13 cellular contexts compared by ENCODE assay signal in the genomic region with DNA sequence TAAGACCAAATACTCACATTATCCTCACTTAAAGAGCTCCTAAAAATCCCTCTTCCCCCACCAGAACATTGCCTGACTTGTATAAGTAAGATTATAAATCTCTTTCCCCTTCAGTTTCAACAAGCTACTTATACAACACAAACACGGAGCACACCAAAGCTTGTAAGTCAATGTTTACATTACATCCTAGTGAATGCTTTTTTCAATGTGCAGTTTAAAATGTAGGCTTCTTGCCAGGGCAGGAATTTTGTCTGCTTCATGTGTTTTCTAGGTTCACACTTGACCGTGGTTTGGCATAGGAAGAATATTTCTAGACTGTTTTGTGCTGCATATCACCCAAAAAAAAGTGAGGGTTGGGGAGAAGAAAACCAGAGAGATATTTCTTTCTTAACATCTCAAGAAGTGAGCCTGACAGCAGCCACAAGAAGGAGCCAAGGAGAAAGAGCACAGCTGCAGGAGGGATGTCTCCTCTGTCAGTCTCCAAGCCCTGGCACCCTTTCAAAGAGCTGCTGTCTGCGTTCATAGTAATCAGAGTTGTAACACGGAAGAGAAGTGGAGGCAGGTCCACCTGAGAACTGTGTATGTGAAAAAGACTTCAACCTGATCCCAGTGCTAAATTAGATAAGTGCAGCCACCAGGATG.
A peak's percentile ranks its signal among the peaks of the same experiment; 100 is the strongest.
DNase-seq lines count a peak whose midpoint lies in the region; ATAC-seq, FAIRE-seq and TF ChIP-seq lines count a peak whose summit lies in the region.
"Had no signal": no experiment of that assay in that cellular context is flagged by ENCODE, and none has a peak within 500 bp of the region (broad histone marks: within the 10 kb centered on the region; RNA-seq: fewer than 3 reads in every experiment).

No MANE protein-coding gene starts in this region.

- no peak overlapping the region for H3K27ac ChIP-seq in PC-3 (ENCODE audit: low read length)
- no peak overlapping the region for H3K27ac ChIP-seq in HepG2 (ENCODE audit: extremely low read length, insufficient read depth, low read length)

- intact Hi-C loops in PC-3 (cut with micrococcal nuclease) (no loop called here), HepG2 (cut with micrococcal nuclease; ENCODE audit: unreplicated experiment) (no loop called here)

- H3K27me3 ChIP-seq in BJ (ENCODE audit: control insufficient read depth, insufficient read depth, low read length) (no peaks in the 10 kb centered on the region), PC-3 (ENCODE audit: low read length) (no peaks in the 10 kb centered on the region), HepG2 (ENCODE audit: control insufficient read depth in 1 of 2, insufficient read depth in 2 of 2, low read length in 2 of 2) (no peaks in the 10 kb centered on the region), BE2C (no peaks in the 10 kb centered on the region)

- DNase-seq in BJ (ENCODE audit: low read depth) = no peak
- DNase-seq in HEK293T (ENCODE audit: extremely low spot score) = peak; percentile 7
- DNase-seq in PC-3 = peak; percentile 49
- peak; percentile 13 for DNase-seq in HepG2 (ENCODE audit: low spot score)
- no peak for DNase-seq in activated effector memory CD4-positive, alpha-beta T cell treated with Interleukin-2 at 50 U/mL for 16 hours
- no peak for DNase-seq in BE2C
- DNase-seq: activated naive CD8-positive, alpha-beta T cell treated with anti-CD3 and anti-CD28 coated beads, Interleukin-2, amount 10 ng/mL, durations not matched to agents 7 days and 5 days; Calu3; stimulated activated CD4-positive, alpha-beta T cell treated with anti-CD3 and anti-CD28 coated beads, Interleukin-4, amount 100 ng/mL, for 1 hour; T-helper 2 cell had no signal

- 0 out of 2 replicates have a peak overlapping the region, but pooled peaks have one; percentile 17 for H3K4me2 ChIP-seq in PC-3 (ENCODE audit: low read length)
- no peak overlapping the region for H3K4me2 ChIP-seq in HepG2 (ENCODE audit: low read depth, low read length)

- peak overlapping the region; percentile 43 for H2AFZ ChIP-seq in PC-3 (ENCODE audit: low read length)
- no peak overlapping the region for H2AFZ ChIP-seq in HepG2 (ENCODE audit: low read length)

- WGBS in HepG2 (ENCODE audit: low lambda C conversion rate) = 0% methylated on average over 4 of the region's 4 CpGs

- H3K9me3 ChIP-seq in PC-3 (ENCODE audit: low read length) (no peaks in the 10 kb centered on the region), HepG2 (ENCODE audit: low read length) (no peaks in the 10 kb centered on the region), BE2C (no peaks in the 10 kb centered on the region)

- ATAC-seq in PC-3 (peak; percentile 51), HepG2 (no peak), GM21529 (IDR thresholded peaks at IDR 0.05; ENCODE audit: unreplicated experiment) (no peak), GM21528 (IDR thresholded peaks at IDR 0.05; ENCODE audit: low FRiP score, unreplicated experiment) (no peak)
- ATAC-seq: K562 had no signal

- FAIRE-seq in HepG2 (lab: Jason Lieb, UNC) = no peak
- FAIRE-seq: K562 had no signal

- no peak for TF ChIP-seq RAD21 in HepG2 (CRISPR knock-in tag; IDR thresholded peaks at IDR 0.05)

- no peaks in the 10 kb centered on the region for H3F3A ChIP-seq in PC-3 (ENCODE audit: low read length, unreplicated experiment)

- H3K4me1 ChIP-seq in PC-3 (ENCODE audit: insufficient read depth, low read length) (peaks cover 10% of the 10 kb centered on the region), HepG2 (ENCODE audit: insufficient read depth, low read length) (0 out of 2 replicates have a peak, but pooled peaks cover 5% of the 10 kb centered on the region), BE2C (peaks cover 3% of the 10 kb centered on the region; the same call in 1 of the 2 replicates)

- H3K9ac ChIP-seq in PC-3 (ENCODE audit: low read length) (no peak overlapping the region), HepG2 (ENCODE audit: insufficient read depth, low read depth, low read length) (no peak overlapping the region)

- H4K20me1 ChIP-seq in PC-3 (ENCODE audit: low read length) = no peaks in the 10 kb centered on the region
- no peaks in the 10 kb centered on the region for H4K20me1 ChIP-seq in HepG2 (ENCODE audit: insufficient read depth, low read length)

- no TSS peak for BruUV-seq in PC-3 (replicated peaks; lab: Mats Ljungman, UMichigan)
- BruUV-seq in HepG2 (replicated peaks; lab: Mats Ljungman, UMichigan) = no TSS peak

- no peak for TF ChIP-seq POLR2A in HepG2 (IDR thresholded peaks at IDR 0.05; ENCODE audit: insufficient read depth in 1 of 2, low read depth in 2 of 2, low read length in 2 of 2)

- in situ Hi-C loops in HepG2 (cut with HindIII; ENCODE audit: extremely low pct_ligation_motif_present, low pct_unique_long_range_greater_than_20kb) = no loop called here

- TF ChIP-seq CTCF in BJ (IDR thresholded peaks at IDR 0.05; ENCODE audit: insufficient read depth, low read depth, low read length) = 0 out of 2 replicates have a peak, but pooled peaks have one; percentile 11
- no peak for TF ChIP-seq CTCF in PC-3 (conservative IDR thresholded peaks at IDR 0.05; ENCODE audit: low read depth, low read length)
- TF ChIP-seq CTCF in HepG2 (CRISPR knock-in tag; IDR thresholded peaks at IDR 0.05) = no peak
- TF ChIP-seq CTCF in BE2C (IDR thresholded peaks at IDR 0.05; ENCODE audit: low read depth, low read length) = no peak

- H3K4me3 ChIP-seq in BJ (ENCODE audit: low read depth, low read length) = no peak overlapping the region
- no peak overlapping the region for H3K4me3 ChIP-seq in PC-3 (ENCODE audit: low read length)
- no peak overlapping the region for H3K4me3 ChIP-seq in HepG2 (replicated peaks in 1 of 3; ENCODE audit: insufficient read depth in 1 of 3, low read depth in 2 of 3, low read length in 3 of 3)
- H3K4me3 ChIP-seq in BE2C (ENCODE audit: low read depth, low read length) = no peak overlapping the region
- H3K4me3 ChIP-seq: K562 had no signal

- POLR2A ChIA-PET in BJ (lab: Charles Lee) = no interaction called here
- POLR2A ChIA-PET in HEK293T (lab: Yijun Ruan, JAX) = no interaction called here
- POLR2A ChIA-PET in PC-3 (lab: Charles Lee; ENCODE audit: unreplicated experiment) = interaction anchor here (0.6 kb wide), 1 partner anchor 492 kb away, joined by 3 read pairs; no protein-coding TSS in a partner anchor
- POLR2A ChIA-PET in HepG2 (lab: Yijun Ruan, JAX) = no interaction called here

- TF ChIP-seq EP300 in HepG2 (IDR thresholded peaks at IDR 0.05; ENCODE audit: low read depth in 2 of 2, low read length in 2 of 2) = no peak
- TF ChIP-seq EP300 in HepG2 (CRISPR knock-in tag; IDR thresholded peaks at IDR 0.05; ENCODE audit: borderline replicate concordance) = no peak

- no peaks in the 10 kb centered on the region for H3K9me2 ChIP-seq in PC-3 (replicated peaks; ENCODE audit: low read length)

- no peaks in the 10 kb centered on the region for H3K36me3 ChIP-seq in BJ (ENCODE audit: control insufficient read depth, insufficient read depth, low read length)
- H3K36me3 ChIP-seq in PC-3 (ENCODE audit: low read depth, low read length) = no peaks in the 10 kb centered on the region
- no peaks in the 10 kb centered on the region for H3K36me3 ChIP-seq in HepG2 (replicated peaks in 1 of 2; ENCODE audit: control insufficient read depth in 1 of 2, insufficient read depth in 2 of 2, low read length in 2 of 2)
- H3K36me3 ChIP-seq in BE2C = no peaks in the 10 kb centered on the region

- CTCF ChIA-PET in BJ (lab: Yijun Ruan, JAX) (interaction anchor here (0.9 to 1.9 kb wide), 3 partner anchors 9 to 14 kb away, joined by 3 to 6 read pairs (median 5); no protein-coding TSS in a partner anchor), HEK293T (lab: Yijun Ruan, JAX) (interaction anchor here (0.6 kb wide), 1 partner anchor 241 kb away, joined by 3 read pairs; no protein-coding TSS in a partner anchor), PC-3 (lab: Charles Lee) (no interaction called here), HepG2 (lab: Yijun Ruan, JAX; ENCODE audit: low intra/inter-chr PET ratio, low total read pairs) (no interaction called here)

- H3K79me2 ChIP-seq in PC-3 (ENCODE audit: low read length) (no peaks in the 10 kb centered on the region), HepG2 (ENCODE audit: insufficient read depth, low read length) (no peaks in the 10 kb centered on the region)

TF ChIP-seq in HEK293T, 16 proteins besides CTCF, POLR2A, EP300 and RAD21:
- TF ChIP-seq SUZ12 (IDR thresholded peaks at IDR 0.05) (no peak), CTBP1 (IDR thresholded peaks at IDR 0.05; ENCODE audit: borderline replicate concordance) (no peak), SP1 (IDR thresholded peaks at IDR 0.05) (no peak), TARDBP (IDR thresholded peaks at IDR 0.05) (no peak), BHLHE40 (IDR thresholded peaks at IDR 0.05; ENCODE audit: borderline replicate concordance) (no peak)
- TF ChIP-seq, protein P1, sequence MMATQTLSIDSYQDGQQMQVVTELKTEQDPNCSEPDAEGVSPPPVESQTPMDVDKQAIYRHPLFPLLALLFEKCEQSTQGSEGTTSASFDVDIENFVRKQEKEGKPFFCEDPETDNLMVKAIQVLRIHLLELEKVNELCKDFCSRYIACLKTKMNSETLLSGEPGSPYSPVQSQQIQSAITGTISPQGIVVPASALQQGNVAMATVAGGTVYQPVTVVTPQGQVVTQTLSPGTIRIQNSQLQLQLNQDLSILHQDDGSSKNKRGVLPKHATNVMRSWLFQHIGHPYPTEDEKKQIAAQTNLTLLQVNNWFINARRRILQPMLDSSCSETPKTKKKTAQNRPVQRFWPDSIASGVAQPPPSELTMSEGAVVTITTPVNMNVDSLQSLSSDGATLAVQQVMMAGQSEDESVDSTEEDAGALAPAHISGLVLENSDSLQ (IDR thresholded peaks at IDR 0.05) = no peak

TF ChIP-seq in HepG2, 621 proteins besides CTCF, POLR2A, EP300 and RAD21:
- TF ChIP-seq FOXA3 (CRISPR knock-in tag; IDR thresholded peaks at IDR 0.05) (0 out of 2 replicates have a peak, but pooled peaks have one; percentile 7), FOXA1 (IDR thresholded peaks at IDR 0.05) (no peak), FOXA1 (CRISPR knock-in tag; IDR thresholded peaks at IDR 0.05) (peak; percentile 26; the same call in 1 of the 2 replicates)
- TF ChIP-seq, protein P2, sequence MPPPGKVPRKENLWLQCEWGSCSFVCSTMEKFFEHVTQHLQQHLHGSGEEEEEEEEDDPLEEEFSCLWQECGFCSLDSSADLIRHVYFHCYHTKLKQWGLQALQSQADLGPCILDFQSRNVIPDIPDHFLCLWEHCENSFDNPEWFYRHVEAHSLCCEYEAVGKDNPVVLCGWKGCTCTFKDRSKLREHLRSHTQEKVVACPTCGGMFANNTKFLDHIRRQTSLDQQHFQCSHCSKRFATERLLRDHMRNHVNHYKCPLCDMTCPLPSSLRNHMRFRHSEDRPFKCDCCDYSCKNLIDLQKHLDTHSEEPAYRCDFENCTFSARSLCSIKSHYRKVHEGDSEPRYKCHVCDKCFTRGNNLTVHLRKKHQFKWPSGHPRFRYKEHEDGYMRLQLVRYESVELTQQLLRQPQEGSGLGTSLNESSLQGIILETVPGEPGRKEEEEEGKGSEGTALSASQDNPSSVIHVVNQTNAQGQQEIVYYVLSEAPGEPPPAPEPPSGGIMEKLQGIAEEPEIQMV (CRISPR knock-in tag; IDR thresholded peaks at IDR 0.05; ENCODE audit: low read depth) = no peak

Comparison
In these comparisons a context has a peak if more than half of its experiments do, and no peak if none do; other contexts are left out.
1. DNase-seq: peak in HEK293T (single experiment), PC-3 (single experiment) and HepG2 (single experiment); none in BJ (single experiment), activated effector memory CD4-positive, alpha-beta T cell treated with Interleukin-2 at 50 U/mL for 16 hours (single experiment) and BE2C (single experiment).
2. CTCF ChIA-PET loops: an anchor here in BJ (0.9 to 1.9 kb wide) and HEK293T (0.6 kb wide); none called in PC-3 and HepG2.